ENCODE assay signal across 32 cellular contexts in the genomic region with DNA sequence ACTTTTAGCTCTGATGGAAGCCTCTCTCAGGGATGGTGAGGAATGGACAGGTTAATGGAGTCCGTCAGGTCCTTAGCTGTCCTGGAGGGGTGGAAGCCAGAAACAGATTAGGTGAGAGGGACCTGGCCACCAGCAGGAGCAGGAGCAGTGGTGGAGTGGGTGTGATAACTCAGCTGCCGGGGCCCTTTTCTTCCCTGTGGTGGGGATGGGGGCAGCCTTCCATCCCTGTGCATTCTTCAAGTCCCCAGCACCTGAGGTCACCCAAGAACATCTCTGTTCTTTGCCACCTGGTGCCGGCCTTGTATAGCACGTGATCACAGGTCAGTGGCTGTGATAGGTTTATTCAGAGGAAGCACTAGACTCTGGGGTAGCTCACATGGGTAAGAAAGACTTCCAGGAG. TPM values are rescaled to one million over a fixed set of nuclear protein-coding genes. Genes with fewer than 3 reads are reported as not detected.
"Had no signal": no experiment of that assay in that cellular context is flagged by ENCODE, and none has a peak within 500 bp of the region (broad histone marks: within the 10 kb centered on the region; RNA-seq: fewer than 3 reads in every experiment).

No MANE protein-coding gene starts in this region.

- H3K9me3 ChIP-seq: colonic mucosa, heart right ventricle, right lobe of liver, stomach, suprapubic skin, transverse colon, uterus had no signal

- DNase-seq: activated CD4-positive, alpha-beta memory T cell treated with anti-CD3 and anti-CD28 coated beads, Interleukin-2, amount 10 ng/mL, durations not matched to agents 7 days and 5 days; activated CD4-positive, alpha-beta T cell treated with anti-CD3 and anti-CD28 coated beads for 48 hours; activated CD4-positive, CD25-positive, alpha-beta regulatory T cell; activated effector memory CD4-positive, alpha-beta T cell treated with Interleukin-2 at 50 U/mL for 16 hours; activated naive CD4-positive, alpha-beta T cell treated with anti-CD3 and anti-CD28 coated beads, Interleukin-2, amount 50 U/mL, for 16 hours; activated T-cell treated with anti-CD3 and anti-CD28 coated beads, Interleukin-2, amount 50 U/mL, for 72 hours; colonic mucosa; endodermal cell; heart right ventricle; islet precursor cell; left cardiac atrium; nucleus accumbens; small intestine; stimulated activated CD4-positive, alpha-beta T cell treated with anti-CD3 and anti-CD28 coated beads, Interleukin-2, amount 100 ng/mL, for 24 hours; stomach; transverse colon; uterus had no signal

- H3K27ac ChIP-seq: colonic mucosa, epithelial cell of prostate, heart right ventricle, right lobe of liver, stomach, suprapubic skin, transverse colon, uterus had no signal

- ATAC-seq: activated T-cell treated with anti-CD3 and anti-CD28 coated beads, Interleukin-2, amount 50 U/mL, for 72 hours; heart right ventricle; left cardiac atrium; right lobe of liver; stimulated activated memory B cell treated with anti-CD40 and anti-IgM and Interleukin-4, amounts not matched to agents 10 μg/mL and 1 μg/mL and 100 μg/mL, for 72 hours had no signal

- H3K36me3 ChIP-seq: colonic mucosa, transverse colon, uterus had no signal

- H3K27me3 Mint-ChIP-seq: activated CD4-positive, alpha-beta memory T cell treated with anti-CD3 and anti-CD28 coated beads, Interleukin-2, amount 10 ng/mL, durations not matched to agents 7 days and 5 days; memory B cell; stimulated activated memory B cell treated with anti-CD40 and anti-IgM and Interleukin-4, amounts not matched to agents 10 μg/mL and 1 μg/mL and 100 μg/mL, for 72 hours had no signal

- H3K4me1 ChIP-seq: colonic mucosa, heart right ventricle, right lobe of liver, stomach, suprapubic skin, uterus had no signal

- H3K4me1 Mint-ChIP-seq: activated CD4-positive, alpha-beta memory T cell treated with anti-CD3 and anti-CD28 coated beads, Interleukin-2, amount 10 ng/mL, durations not matched to agents 7 days and 5 days; brain; central memory CD8-positive, alpha-beta T cell; endodermal cell; memory B cell; nephron; stimulated activated memory B cell treated with anti-CD40 and anti-IgM and Interleukin-4, amounts not matched to agents 10 μg/mL and 1 μg/mL and 100 μg/mL, for 72 hours had no signal

- H3K27me3 ChIP-seq: colonic mucosa, heart right ventricle, right lobe of liver, stomach, suprapubic skin, transverse colon, uterus had no signal

- FAIRE-seq: small intestine had no signal

- H3K4me3 ChIP-seq: colonic mucosa, heart right ventricle, right lobe of liver, stomach, suprapubic skin, transverse colon, uterus had no signal

- H3K9me3 Mint-ChIP-seq: activated CD4-positive, alpha-beta memory T cell treated with anti-CD3 and anti-CD28 coated beads, Interleukin-2, amount 10 ng/mL, durations not matched to agents 7 days and 5 days; activated T-cell treated with anti-CD3 and anti-CD28 coated beads, Interleukin-2, amount 50 U/mL, for 72 hours; brain; central memory CD8-positive, alpha-beta T cell; endodermal cell; memory B cell; nephron; stimulated activated memory B cell treated with anti-CD40 and anti-IgM and Interleukin-4, amounts not matched to agents 10 μg/mL and 1 μg/mL and 100 μg/mL, for 72 hours; T-helper 1 cell treated with Interleukin-12 subunit alpha and Interleukin-12 subunit beta and Interleukin-4 antibody, amounts not matched to agents 30 μg/mL and 1 μg/mL, for 36 hours had no signal

- H3K4me3 Mint-ChIP-seq: activated CD4-positive, alpha-beta memory T cell treated with anti-CD3 and anti-CD28 coated beads, Interleukin-2, amount 10 ng/mL, durations not matched to agents 7 days and 5 days; activated T-cell treated with anti-CD3 and anti-CD28 coated beads, Interleukin-2, amount 50 U/mL, for 72 hours; brain; central memory CD8-positive, alpha-beta T cell; endodermal cell; memory B cell; nephron; stimulated activated memory B cell treated with anti-CD40 and anti-IgM and Interleukin-4, amounts not matched to agents 10 μg/mL and 1 μg/mL and 100 μg/mL, for 72 hours; T-helper 1 cell treated with Interleukin-12 subunit alpha and Interleukin-12 subunit beta and Interleukin-4 antibody, amounts not matched to agents 30 μg/mL and 1 μg/mL, for 36 hours had no signal

- H3K27ac Mint-ChIP-seq: activated CD4-positive, alpha-beta memory T cell treated with anti-CD3 and anti-CD28 coated beads, Interleukin-2, amount 10 ng/mL, durations not matched to agents 7 days and 5 days; activated T-cell treated with anti-CD3 and anti-CD28 coated beads, Interleukin-2, amount 50 U/mL, for 72 hours; endodermal cell; memory B cell; nephron; stimulated activated memory B cell treated with anti-CD40 and anti-IgM and Interleukin-4, amounts not matched to agents 10 μg/mL and 1 μg/mL and 100 μg/mL, for 72 hours; T-helper 1 cell treated with Interleukin-12 subunit alpha and Interleukin-12 subunit beta and Interleukin-4 antibody, amounts not matched to agents 30 μg/mL and 1 μg/mL, for 36 hours had no signal

RNA-seq across cellular contexts. Expression of a gene that starts 29.0 kb away (rescaled TPM):
- total RNA-seq: activated CD4-positive, alpha-beta memory T cell treated with anti-CD3 and anti-CD28 coated beads, Interleukin-2, amount 10 ng/mL, durations not matched to agents 7 days and 5 days; activated T-cell treated with anti-CD3 and anti-CD28 coated beads, Interleukin-2, amount 50 U/mL, for 72 hours; aorta; colonic mucosa; endodermal cell; fibroblast of villous mesenchyme; heart right ventricle; left cardiac atrium; lower leg skin; mononuclear cell; myocyte; right lobe of liver; stomach; suprapubic skin; transverse colon; uterus had no signal
- polyA plus RNA-seq: adipose tissue, aorta, heart right ventricle, small intestine, stomach had no signal
